34 cellular contexts compared by ENCODE assay signal in the genomic region with DNA sequence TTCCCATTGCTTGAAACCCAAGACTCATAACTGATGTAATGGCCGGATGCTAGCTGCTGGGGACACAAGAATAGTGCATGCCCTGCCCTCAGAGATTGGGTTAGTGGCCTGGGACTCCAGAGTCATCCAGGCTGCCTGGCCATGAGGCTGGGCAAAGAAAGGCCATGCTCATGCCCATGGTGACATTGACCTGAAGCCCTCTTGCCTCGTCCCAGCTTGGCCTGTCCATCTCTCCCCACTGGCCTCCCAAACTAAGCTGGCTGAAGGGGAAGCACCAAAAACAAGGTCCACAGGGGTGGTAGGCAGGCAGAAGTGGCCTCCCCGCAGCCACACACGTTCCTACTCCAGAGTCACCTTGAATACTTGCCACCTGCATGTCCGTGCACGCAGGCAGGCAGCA.
"Had no signal": no experiment of that assay in that cellular context is flagged by ENCODE, and none has a peak within 500 bp of the region (broad histone marks: within the 10 kb centered on the region; RNA-seq: fewer than 3 reads in every experiment).

No MANE protein-coding gene starts in this region.

- H3K27me3 ChIP-seq: MG63 had no signal

- H3K9me3 ChIP-seq: MG63 had no signal

- H3K4me3 ChIP-seq: MG63 had no signal

- H3K36me3 ChIP-seq: MG63 had no signal

- DNase-seq: Karpas-422, Kasumi-1, MG63, MM.1S, MV-4-11, NCI-H1048, NCI-H1092, NCI-H1092 treated with DMSO at 0.1 percent for 48 hours, NCI-H1105, NCI-H1105 treated with DMSO at 0.1 percent for 48 hours, NCI-H1417, NCI-H1417 treated with DMSO at 0.1 percent for 48 hours, NCI-H1436, NCI-H1436 treated with DMSO at 0.1 percent for 48 hours, NCI-H146, NCI-H1694, NCI-H1694 treated with DMSO at 0.1 percent for 48 hours, NCI-H187, NCI-H187 treated with DMSO at 0.1 percent for 48 hours, NCI-H1930, NCI-H2029, NCI-H2029 treated with DMSO at 0.1 percent for 48 hours, NCI-H2081, NCI-H2081 treated with DMSO at 0.1 percent for 48 hours, NCI-H2107, NCI-H2171, NCI-H2171 treated with DMSO at 0.1 percent for 48 hours, NCI-H2227 treated with DMSO at 0.1 percent for 48 hours, NCI-H226, NCI-H345, NCI-H446, NCI-H446 treated with DMSO at 0.1 percent for 48 hours, NCI-H510A, NCI-H510A treated with DMSO at 0.1 percent for 48 hours had no signal
